16 cellular contexts compared by ENCODE assay signal in genomic region chr12:65895759-65896656, GRCh38.
A peak's percentile ranks its signal among the peaks of the same experiment; 100 is the strongest.
DNase-seq lines count a peak whose midpoint lies in the region; ATAC-seq and TF ChIP-seq lines count a peak whose summit lies in the region.
"Had no signal": no experiment of that assay in that cellular context is flagged by ENCODE, and none has a peak within 500 bp of the region (broad histone marks: within the 10 kb centered on the region; RNA-seq: fewer than 3 reads in every experiment).

No MANE protein-coding gene starts in this region.

- H3K36me3 ChIP-seq in osteoblast (ENCODE audit: insufficient read depth, low read length) (peaks cover 8% of the 10 kb centered on the region), MG63 (no peaks in the 10 kb centered on the region)
- H3K36me3 ChIP-seq: BLaER1 treated with 17β-estradiol and CSF1 and Interleukin-3, amounts not matched to agents 10 nM and 100 nM had no signal

- H3K4me2 ChIP-seq in osteoblast (ENCODE audit: insufficient read depth, low read length) = peak overlapping the region; percentile 25

- no peak overlapping the region for H3K4me3 Mint-ChIP-seq in activated naive CD8-positive, alpha-beta T cell treated with anti-CD3 and anti-CD28 coated beads, Interleukin-2, amount 50 U/mL, for 24 hours
- H3K4me3 Mint-ChIP-seq: activated naive CD4-positive, alpha-beta T cell treated with anti-CD3 and anti-CD28 coated beads, Interleukin-2, amount 10 ng/mL, durations not matched to agents 7 days and 5 days; stimulated activated memory B cell treated with anti-CD40 and anti-IgM and Interleukin-4, amounts not matched to agents 10 μg/mL and 1 μg/mL and 100 μg/mL, for 72 hours had no signal

- no peak for TF ChIP-seq CTCF in osteoblast (IDR thresholded peaks at IDR 0.05; ENCODE audit: extremely low read depth, low read depth, low read length)

- no peaks in the 10 kb centered on the region for H3K4me1 Mint-ChIP-seq in activated naive CD8-positive, alpha-beta T cell treated with anti-CD3 and anti-CD28 coated beads, Interleukin-2, amount 50 U/mL, for 24 hours
- H3K4me1 Mint-ChIP-seq: activated naive CD4-positive, alpha-beta T cell treated with anti-CD3 and anti-CD28 coated beads, Interleukin-2, amount 10 ng/mL, durations not matched to agents 7 days and 5 days; stimulated activated memory B cell treated with anti-CD40 and anti-IgM and Interleukin-4, amounts not matched to agents 10 μg/mL and 1 μg/mL and 100 μg/mL, for 72 hours had no signal

- H3K27ac Mint-ChIP-seq in activated naive CD8-positive, alpha-beta T cell treated with anti-CD3 and anti-CD28 coated beads, Interleukin-2, amount 50 U/mL, for 24 hours = no peak overlapping the region
- H3K27ac Mint-ChIP-seq: activated naive CD4-positive, alpha-beta T cell treated with anti-CD3 and anti-CD28 coated beads, Interleukin-2, amount 10 ng/mL, durations not matched to agents 7 days and 5 days; stimulated activated memory B cell treated with anti-CD40 and anti-IgM and Interleukin-4, amounts not matched to agents 10 μg/mL and 1 μg/mL and 100 μg/mL, for 72 hours had no signal

- no peaks in the 10 kb centered on the region for H3K27me3 ChIP-seq in osteoblast (ENCODE audit: insufficient read depth, low read length)
- no peaks in the 10 kb centered on the region for H3K27me3 ChIP-seq in MG63
- H3K27me3 ChIP-seq: BLaER1 treated with 17β-estradiol and CSF1 and Interleukin-3, amounts not matched to agents 10 nM and 100 nM had no signal

- H2AFZ ChIP-seq in osteoblast (ENCODE audit: low read length) = no peak overlapping the region

- H3K9me3 Mint-ChIP-seq in activated naive CD8-positive, alpha-beta T cell treated with anti-CD3 and anti-CD28 coated beads, Interleukin-2, amount 50 U/mL, for 24 hours = no peaks in the 10 kb centered on the region
- H3K9me3 Mint-ChIP-seq: activated naive CD4-positive, alpha-beta T cell treated with anti-CD3 and anti-CD28 coated beads, Interleukin-2, amount 10 ng/mL, durations not matched to agents 7 days and 5 days; stimulated activated memory B cell treated with anti-CD40 and anti-IgM and Interleukin-4, amounts not matched to agents 10 μg/mL and 1 μg/mL and 100 μg/mL, for 72 hours had no signal

- DNase-seq in DMS114 treated with DMSO at 0.1 percent for 48 hours (lab: John Stamatoyannopoulos, UW; ENCODE audit: unreplicated experiment) (peak; percentile 91), RPMI7951 (ENCODE audit: low read depth) (peak; percentile 78), glomerular visceral epithelial cell (ENCODE audit: extremely low spot score) (peak; percentile 66), osteoblast (ENCODE audit: insufficient read length, low spot score, missing footprints) (peak; percentile 69), MG63 (no peak), NCI-H2227 (lab: John Stamatoyannopoulos, UW; ENCODE audit: unreplicated experiment) (no peak)
- no peak for DNase-seq in activated naive CD8-positive, alpha-beta T cell treated with anti-CD3 and anti-CD28 coated beads, Interleukin-2, amount 50 U/mL, for 24 hours
- DNase-seq: activated CD4-positive, alpha-beta T cell treated with anti-CD3 and anti-CD28 coated beads for 48 hours; activated naive CD4-positive, alpha-beta T cell treated with anti-CD3 and anti-CD28 coated beads, Interleukin-2, amount 10 ng/mL, durations not matched to agents 7 days and 5 days; effector memory CD4-positive, alpha-beta T cell; NCI-H2107; SHP77; stimulated activated CD4-positive, alpha-beta T cell treated with anti-CD3 and anti-CD28 coated beads, Interleukin-12 subunit alpha, Interleukin-12 subunit beta, amount 100 ng/mL, for 4 hours had no signal

- H3K27me3 Mint-ChIP-seq in activated naive CD8-positive, alpha-beta T cell treated with anti-CD3 and anti-CD28 coated beads, Interleukin-2, amount 50 U/mL, for 24 hours = peaks cover 35% of the 10 kb centered on the region

- H3K4me1 ChIP-seq in osteoblast (ENCODE audit: insufficient read depth, low read length) = peaks cover 83% of the 10 kb centered on the region

- ATAC-seq in HG02981 (IDR thresholded peaks at IDR 0.05; ENCODE audit: unreplicated experiment) = no peak
- ATAC-seq in activated naive CD8-positive, alpha-beta T cell treated with anti-CD3 and anti-CD28 coated beads, Interleukin-2, amount 50 U/mL, for 24 hours = no peak
- ATAC-seq: stimulated activated memory B cell treated with anti-CD40 and anti-IgM and Interleukin-4, amounts not matched to agents 10 μg/mL and 1 μg/mL and 100 μg/mL, for 72 hours had no signal

- H4K20me1 ChIP-seq in osteoblast (ENCODE audit: insufficient read depth, low read length) = no peaks in the 10 kb centered on the region
- H4K20me1 ChIP-seq: BLaER1 treated with 17β-estradiol and CSF1 and Interleukin-3, amounts not matched to agents 10 nM and 100 nM had no signal

- H3K79me2 ChIP-seq in osteoblast (ENCODE audit: insufficient read depth, low read length) = peaks cover 85% of the 10 kb centered on the region

- H3K36me3 Mint-ChIP-seq in activated naive CD8-positive, alpha-beta T cell treated with anti-CD3 and anti-CD28 coated beads, Interleukin-2, amount 50 U/mL, for 24 hours (ENCODE audit: low read depth) = no peaks in the 10 kb centered on the region
- H3K36me3 Mint-ChIP-seq: activated naive CD4-positive, alpha-beta T cell treated with anti-CD3 and anti-CD28 coated beads, Interleukin-2, amount 10 ng/mL, durations not matched to agents 7 days and 5 days; stimulated activated memory B cell treated with anti-CD40 and anti-IgM and Interleukin-4, amounts not matched to agents 10 μg/mL and 1 μg/mL and 100 μg/mL, for 72 hours had no signal

- H3K27ac ChIP-seq in osteoblast (ENCODE audit: low read depth, low read length) = peak overlapping the region; percentile 100
- H3K27ac ChIP-seq: BLaER1 treated with 17β-estradiol and CSF1 and Interleukin-3, amounts not matched to agents 10 nM and 100 nM had no signal

- H3K9me3 ChIP-seq in osteoblast (ENCODE audit: low read depth, low read length) (no peaks in the 10 kb centered on the region), MG63 (no peaks in the 10 kb centered on the region)
- H3K9me3 ChIP-seq: BLaER1 treated with 17β-estradiol and CSF1 and Interleukin-3, amounts not matched to agents 10 nM and 100 nM had no signal

- H3K4me3 ChIP-seq in osteoblast (ENCODE audit: insufficient read depth, low read length) (no peak overlapping the region), MG63 (no peak overlapping the region)
- H3K4me3 ChIP-seq: BLaER1 treated with 17β-estradiol and CSF1 and Interleukin-3, amounts not matched to agents 10 nM and 100 nM had no signal

Comparison
In these comparisons a context has a peak if more than half of its experiments do, and no peak if none do; other contexts are left out.
1. DNase-seq: peak in DMS114 treated with DMSO at 0.1 percent for 48 hours (single experiment), RPMI7951 (single experiment), glomerular visceral epithelial cell (single experiment) and osteoblast (single experiment); none in MG63 (single experiment), activated naive CD8-positive, alpha-beta T cell treated with anti-CD3 and anti-CD28 coated beads, Interleukin-2, amount 50 U/mL, for 24 hours (single experiment) and NCI-H2227 (single experiment).